ENCODE assay signal across 9 cellular contexts in the genomic region with DNA sequence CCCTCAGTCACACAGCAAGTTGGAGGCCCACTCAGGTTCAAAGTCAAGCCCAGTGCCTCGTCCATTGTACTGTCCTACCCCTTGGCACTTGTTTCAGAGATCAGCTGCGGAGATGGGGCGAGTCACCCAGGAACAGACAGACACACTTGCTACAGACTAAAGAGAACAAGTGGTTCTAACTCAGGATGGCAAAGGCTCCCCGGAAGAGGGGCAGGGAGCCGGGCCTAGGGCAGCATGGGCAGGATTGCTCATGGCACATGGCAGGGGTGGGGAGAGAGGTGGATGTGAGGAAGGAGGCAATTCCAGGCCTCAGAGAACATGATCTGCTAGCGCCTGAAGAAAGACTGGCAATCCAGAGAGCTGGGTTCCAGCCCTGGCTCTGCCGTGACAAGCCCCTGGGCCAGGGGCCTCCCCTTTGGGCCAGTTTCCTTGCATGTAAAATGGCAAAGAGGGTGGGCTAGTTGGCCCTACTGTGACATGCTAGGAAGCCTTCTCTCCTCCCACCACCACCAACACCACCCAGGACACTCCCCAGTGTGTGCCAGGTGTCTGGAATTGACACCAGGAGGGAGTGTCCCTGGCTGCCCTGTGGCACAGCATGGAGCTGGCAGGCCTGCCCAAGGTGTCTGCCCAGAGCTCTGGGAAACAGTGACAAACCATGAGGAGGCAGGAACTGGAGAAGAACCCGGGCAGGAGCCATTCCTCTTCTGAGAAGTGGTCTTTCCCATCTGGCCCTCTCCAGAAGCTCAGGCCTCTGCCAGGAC. TPM values are rescaled to one million over a fixed set of nuclear protein-coding genes. Genes with fewer than 3 reads are reported as not detected.
DNase-seq lines count a peak whose midpoint lies in the region; ATAC-seq and TF ChIP-seq lines count a peak whose summit lies in the region.
"Had no signal": no experiment of that assay in that cellular context is flagged by ENCODE, and none has a peak within 500 bp of the region (broad histone marks: within the 10 kb centered on the region; RNA-seq: fewer than 3 reads in every experiment).

No MANE protein-coding gene starts in this region.

- WGBS in heart left ventricle, 4 donors, result 73 to 81% (median 80%) methylated on average over 8 of the region's 8 CpGs
- WGBS in prostate gland, result 52% methylated on average over 8 of the region's 8 CpGs

- TF ChIP-seq POLR2A in heart left ventricle (IDR thresholded peaks at IDR 0.05) (no peak), prostate gland (IDR thresholded peaks at IDR 0.05) (no peak)

- in situ Hi-C loops in G401 (cut with HindIII; ENCODE audit: low sequenced_read_pairs), result no loop called here

- H3K9me3 ChIP-seq in heart left ventricle, result peaks cover 0 to 12% (median 5%) of the 10 kb centered on the region in 12 donors
- H3K9me3 ChIP-seq in prostate gland, result no peaks in the 10 kb centered on the region

- intact Hi-C loops in heart left ventricle (cut with DNase I), result loop anchor here (1.0 to 10.0 kb wide), 6 partner anchors 95 to 140 kb away; no protein-coding TSS in a partner anchor
- intact Hi-C loops in prostate gland (cut with DNase I), result loop anchor here (1.0 kb wide), 1 partner anchor 139 kb away; no protein-coding TSS in a partner anchor

- TF ChIP-seq CTCF in heart left ventricle (IDR thresholded peaks at IDR 0.05) (no peak), prostate gland (IDR thresholded peaks at IDR 0.05) (no peak)

- no peaks in the 10 kb centered on the region for H3K36me3 ChIP-seq in heart left ventricle
- H3K36me3 ChIP-seq in prostate gland, result no peaks in the 10 kb centered on the region

- H3K27ac ChIP-seq in heart left ventricle (peak overlapping the region in 11 of 12 donors; percentile 25 to 90 (median 77)), prostate gland (peak overlapping the region; percentile 60 to 64)

- DNase-seq in G401 (ENCODE audit: low spot score) (peak; percentile 57), heart left ventricle (peak in 2 of 5 donors; percentile 60 to 69), prostate gland (ENCODE audit: low spot score) (peak; percentile 52), Kasumi-1 (lab: John Stamatoyannopoulos, UW) (no peak), GM19238 (ENCODE audit: insufficient read length, low spot score) (no peak), NCI-H774 (lab: John Stamatoyannopoulos, UW) (no peak)
- DNase-seq: NCI-H1105 had no signal

- ATAC-seq in SK-N-SH treated with all-trans-retinoic acid at 6 μM for 48 hours, result peak; percentile 56
- ATAC-seq in heart left ventricle, result peak; percentile 51 to 65 (median 62)
- no peak for ATAC-seq in HG03520 (IDR thresholded peaks at IDR 0.05; ENCODE audit: unreplicated experiment)

- H3K27me3 ChIP-seq in heart left ventricle (no peaks in the 10 kb centered on the region), prostate gland (replicated peaks; ENCODE audit: insufficient read depth) (no peaks in the 10 kb centered on the region)

- H3K4me1 ChIP-seq in heart left ventricle (peaks cover 0 to 53% (median 18%) of the 10 kb centered on the region in 12 donors), prostate gland (replicated peaks) (peaks cover 4% of the 10 kb centered on the region)

- no peak overlapping the region for H3K4me3 ChIP-seq in heart left ventricle
- no peak overlapping the region for H3K4me3 ChIP-seq in prostate gland

TF ChIP-seq in SK-N-SH treated with all-trans-retinoic acid at 6 μM for 48 hours, 23 proteins besides CTCF, POLR2A, EP300 and RAD21:
- TF ChIP-seq ZFP30 (CRISPR knock-in tag; IDR thresholded peaks at IDR 0.05) (no peak), ZFP3 (CRISPR knock-in tag; IDR thresholded peaks at IDR 0.05) (no peak), TCF4 (CRISPR knock-in tag; IDR thresholded peaks at IDR 0.05; ENCODE audit: borderline replicate concordance) (no peak), ZNF8 (CRISPR knock-in tag; IDR thresholded peaks at IDR 0.05) (no peak), ISL1 (CRISPR knock-in tag; IDR thresholded peaks at IDR 0.05) (no peak), RARB (CRISPR knock-in tag; IDR thresholded peaks at IDR 0.05) (no peak), GLIS3 (CRISPR knock-in tag; IDR thresholded peaks at IDR 0.05) (no peak), SNAI2 (CRISPR knock-in tag; IDR thresholded peaks at IDR 0.05) (no peak), ZNF565 (CRISPR knock-in tag; conservative IDR thresholded peaks at IDR 0.05; ENCODE audit: low read depth) (no peak), BACH2 (CRISPR knock-in tag; IDR thresholded peaks at IDR 0.05; ENCODE audit: borderline replicate concordance) (no peak)
- TF ChIP-seq, protein P1, sequence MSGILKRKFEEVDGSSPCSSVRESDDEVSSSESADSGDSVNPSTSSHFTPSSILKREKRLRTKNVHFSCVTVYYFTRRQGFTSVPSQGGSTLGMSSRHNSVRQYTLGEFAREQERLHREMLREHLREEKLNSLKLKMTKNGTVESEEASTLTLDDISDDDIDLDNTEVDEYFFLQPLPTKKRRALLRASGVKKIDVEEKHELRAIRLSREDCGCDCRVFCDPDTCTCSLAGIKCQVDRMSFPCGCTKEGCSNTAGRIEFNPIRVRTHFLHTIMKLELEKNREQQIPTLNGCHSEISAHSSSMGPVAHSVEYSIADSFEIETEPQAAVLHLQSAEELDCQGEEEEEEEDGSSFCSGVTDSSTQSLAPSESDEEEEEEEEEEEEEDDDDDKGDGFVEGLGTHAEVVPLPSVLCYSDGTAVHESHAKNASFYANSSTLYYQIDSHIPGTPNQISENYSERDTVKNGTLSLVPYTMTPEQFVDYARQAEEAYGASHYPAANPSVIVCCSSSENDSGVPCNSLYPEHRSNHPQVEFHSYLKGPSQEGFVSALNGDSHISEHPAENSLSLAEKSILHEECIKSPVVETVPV (CRISPR knock-in tag; IDR thresholded peaks at IDR 0.05), result no peak
- TF ChIP-seq, protein P2, sequence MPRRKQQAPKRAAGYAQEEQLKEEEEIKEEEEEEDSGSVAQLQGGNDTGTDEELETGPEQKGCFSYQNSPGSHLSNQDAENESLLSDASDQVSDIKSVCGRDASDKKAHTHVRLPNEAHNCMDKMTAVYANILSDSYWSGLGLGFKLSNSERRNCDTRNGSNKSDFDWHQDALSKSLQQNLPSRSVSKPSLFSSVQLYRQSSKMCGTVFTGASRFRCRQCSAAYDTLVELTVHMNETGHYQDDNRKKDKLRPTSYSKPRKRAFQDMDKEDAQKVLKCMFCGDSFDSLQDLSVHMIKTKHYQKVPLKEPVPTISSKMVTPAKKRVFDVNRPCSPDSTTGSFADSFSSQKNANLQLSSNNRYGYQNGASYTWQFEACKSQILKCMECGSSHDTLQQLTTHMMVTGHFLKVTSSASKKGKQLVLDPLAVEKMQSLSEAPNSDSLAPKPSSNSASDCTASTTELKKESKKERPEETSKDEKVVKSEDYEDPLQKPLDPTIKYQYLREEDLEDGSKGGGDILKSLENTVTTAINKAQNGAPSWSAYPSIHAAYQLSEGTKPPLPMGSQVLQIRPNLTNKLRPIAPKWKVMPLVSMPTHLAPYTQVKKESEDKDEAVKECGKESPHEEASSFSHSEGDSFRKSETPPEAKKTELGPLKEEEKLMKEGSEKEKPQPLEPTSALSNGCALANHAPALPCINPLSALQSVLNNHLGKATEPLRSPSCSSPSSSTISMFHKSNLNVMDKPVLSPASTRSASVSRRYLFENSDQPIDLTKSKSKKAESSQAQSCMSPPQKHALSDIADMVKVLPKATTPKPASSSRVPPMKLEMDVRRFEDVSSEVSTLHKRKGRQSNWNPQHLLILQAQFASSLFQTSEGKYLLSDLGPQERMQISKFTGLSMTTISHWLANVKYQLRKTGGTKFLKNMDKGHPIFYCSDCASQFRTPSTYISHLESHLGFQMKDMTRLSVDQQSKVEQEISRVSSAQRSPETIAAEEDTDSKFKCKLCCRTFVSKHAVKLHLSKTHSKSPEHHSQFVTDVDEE (CRISPR knock-in tag; IDR thresholded peaks at IDR 0.05), result no peak

RNA-seq across cellular contexts. Expression of a gene that starts 24.0 kb away (rescaled TPM):
- total RNA-seq in G401 (2014; rRNA removed; shearing (Covaris generic)), result 57.2 and 59.4 TPM in 2 replicates
- total RNA-seq in heart left ventricle (10 to 100 TPM; 31.7 to 59.2 (median 36.7) TPM), prostate gland (100 to 1,000 TPM; 113 to 141 TPM)
- 10 to 100 TPM in 1 of 2 donors, 1 to 10 TPM in 1; 7.5 to 24.4 TPM for polyA plus RNA-seq in heart left ventricle

RNA-seq across cellular contexts. Expression of a gene that starts 45.6 kb away (rescaled TPM):
- 30.5 and 32.2 TPM in 2 replicates for total RNA-seq in G401 (2014; rRNA removed; shearing (Covaris generic))
- total RNA-seq in heart left ventricle (10 to 100 TPM; 44.5 to 85.9 (median 66.7) TPM), prostate gland (10 to 100 TPM; 45.1 to 63.3 TPM)
- 10 to 100 TPM; 10.9 to 27.0 TPM for polyA plus RNA-seq in heart left ventricle

Comparison
In these comparisons a context has a peak if more than half of its experiments do, and no peak if none do; other contexts are left out.
1. DNase-seq: peak in G401 (single experiment) and prostate gland (single experiment); none in Kasumi-1 (0 of 2), GM19238 (single experiment) and NCI-H774 (single experiment).